1 cellular context compared by ENCODE assay signal in genomic region chr10:128310966-128311658, GRCh38.
A peak's percentile ranks its signal among the peaks of the same experiment; 100 is the strongest.
TF ChIP-seq lines count a peak whose summit lies in the region.

No MANE protein-coding gene starts in this region.

TF ChIP-seq in H1, 55 proteins besides CTCF, POLR2A, EP300 and RAD21:
- no peak for TF ChIP-seq RNF2 (IDR thresholded peaks at IDR 0.05; ENCODE audit: borderline replicate concordance, low read depth, low read length, missing control alignments, poor library complexity, severe bottlenecking)
- TF ChIP-seq E2F6 (IDR thresholded peaks at IDR 0.05): no peak
- TF ChIP-seq BRCA1 (IDR thresholded peaks at IDR 0.05; ENCODE audit: low read depth, low read length): no peak
- no peak for TF ChIP-seq BCL11A (IDR thresholded peaks at IDR 0.05; ENCODE audit: low read depth in 2 of 2, low read length in 2 of 2)
- TF ChIP-seq PHF8 (conservative IDR thresholded peaks at IDR 0.05; ENCODE audit: low read depth, low read length): no peak
- no peak for TF ChIP-seq CREB1 (IDR thresholded peaks at IDR 0.05)
- TF ChIP-seq EZH2 (IDR thresholded peaks at IDR 0.05; ENCODE audit: low read depth, low read length, severe bottlenecking): no peak
- no peak for TF ChIP-seq USF2 (IDR thresholded peaks at IDR 0.05; ENCODE audit: low read length)
- TF ChIP-seq SRF (IDR thresholded peaks at IDR 0.05; ENCODE audit: low read depth, low read length): no peak
- TF ChIP-seq TBP (IDR thresholded peaks at IDR 0.05; ENCODE audit: low read depth, low read length): peak; percentile 14; the same call in 1 of the 2 replicates
- TF ChIP-seq ZNF274 (IDR thresholded peaks at IDR 0.05; ENCODE audit: borderline replicate concordance, extremely low read depth, low read length): no peak
- no peak for TF ChIP-seq MAFK (IDR thresholded peaks at IDR 0.05; ENCODE audit: low read depth, low read length)
- no peak for TF ChIP-seq MAX (IDR thresholded peaks at IDR 0.05)
- TF ChIP-seq HDAC2 (IDR thresholded peaks at IDR 0.05; ENCODE audit: borderline replicate concordance in 1 of 2, low read depth in 2 of 2, low read length in 2 of 2): 0 out of 4 replicates have a peak, but pooled peaks of 1 of the 2 experiments have one; percentile 29
- TF ChIP-seq SIN3A (conservative IDR thresholded peaks at IDR 0.05 in 1 of 2, IDR thresholded peaks at IDR 0.05 in 1 of 2; ENCODE audit: low read depth in 1 of 2, low read length in 2 of 2): no peak
- no peak for TF ChIP-seq RFX5 (IDR thresholded peaks at IDR 0.05; ENCODE audit: borderline replicate concordance, low read depth, low read length)
- TF ChIP-seq ASH2L (IDR thresholded peaks at IDR 0.05; ENCODE audit: low read length): peak; percentile 39
- no peak for TF ChIP-seq GABPA (IDR thresholded peaks at IDR 0.05; ENCODE audit: borderline replicate concordance, insufficient read depth, low read length)
- TF ChIP-seq BACH1 (IDR thresholded peaks at IDR 0.05; ENCODE audit: low read length): peak; percentile 9; the same call in 1 of the 2 replicates
- no peak for TF ChIP-seq HDAC6 (IDR thresholded peaks at IDR 0.05; ENCODE audit: low read depth, low read length)
- TF ChIP-seq TAF1 (IDR thresholded peaks at IDR 0.05; ENCODE audit: low read depth, low read length): no peak
- TF ChIP-seq GTF2F1 (IDR thresholded peaks at IDR 0.05; ENCODE audit: borderline replicate concordance, low read depth, low read length): no peak
- no peak for TF ChIP-seq CEBPB (IDR thresholded peaks at IDR 0.05; ENCODE audit: low read depth, low read length)
- TF ChIP-seq TEAD4 (IDR thresholded peaks at IDR 0.05; ENCODE audit: low read depth, low read length): peak; percentile 70; the same call in 1 of the 2 replicates
- TF ChIP-seq SAP30 (IDR thresholded peaks at IDR 0.05; ENCODE audit: insufficient read depth, insufficient replicate concordance, low read length): no peak
TF ChIP-seq in H1: peak in this region for 5.
